Comparison of ENCODE assay signal across 13 cellular contexts in genomic region chr14:56005580-56006053, GRCh38.
DNase-seq lines count a peak whose midpoint lies in the region; ATAC-seq, FAIRE-seq and TF ChIP-seq lines count a peak whose summit lies in the region.
"Had no signal": no experiment of that assay in that cellular context is flagged by ENCODE, and none has a peak within 500 bp of the region (broad histone marks: within the 10 kb centered on the region; RNA-seq: fewer than 3 reads in every experiment).

No MANE protein-coding gene starts in this region.

- H3K79me2 ChIP-seq in Karpas-422 (ENCODE audit: low read length), result no peaks in the 10 kb centered on the region

- H3K36me3 Mint-ChIP-seq in glutamatergic neuron (ENCODE audit: unreplicated experiment), result peaks cover 13% of the 10 kb centered on the region

- no peak overlapping the region for H3K27ac Mint-ChIP-seq in glutamatergic neuron (ENCODE audit: unreplicated experiment)
- H3K27ac Mint-ChIP-seq: activated T-cell treated with anti-CD3 and anti-CD28 coated beads, Interleukin-2, amount 50 U/mL, for 24 hours had no signal

- DNase-seq in GM18507 (ENCODE audit: extremely low spot score, insufficient read length, low read depth) (no peak), Karpas-422 (peak; percentile 40), glutamatergic neuron (peak; percentile 15), small intestine (no peak), middle frontal gyrus (ENCODE audit: extremely low spot score, low spot score) (no peak), HUDEP-2 (lab: John Stamatoyannopoulos, UW; ENCODE audit: unreplicated experiment in 76 of 76) (no peak)
- DNase-seq in activated effector memory CD4-positive, alpha-beta T cell treated with Interleukin-2 at 50 U/mL for 16 hours, result no peak
- DNase-seq: NCI-H2107, T-helper 1 cell had no signal

- H3K4me1 ChIP-seq in Karpas-422 (ENCODE audit: low read length) (peaks cover 10% of the 10 kb centered on the region), small intestine (ENCODE audit: control insufficient read depth in 2 of 2, insufficient read depth in 1 of 2, low read depth in 1 of 2, low read length in 1 of 2) (peaks cover 0 to 2% of the 10 kb centered on the region in 2 donors)

- no peak overlapping the region for H3K4me3 Mint-ChIP-seq in glutamatergic neuron (ENCODE audit: unreplicated experiment)

- H3K4me2 ChIP-seq in Karpas-422 (ENCODE audit: low read depth, low read length, poor library complexity, severe bottlenecking), result no peak overlapping the region

- TF ChIP-seq CTCF in glutamatergic neuron (IDR thresholded peaks at IDR 0.05; ENCODE audit: partially characterized antibody, unreplicated experiment), result no peak

- no peak overlapping the region for H3K9ac ChIP-seq in Karpas-422 (ENCODE audit: low read length)

- H3K4me3 ChIP-seq in Karpas-422 (ENCODE audit: low read length), result no peak overlapping the region
- H3K4me3 ChIP-seq in small intestine (ENCODE audit: low read depth in 1 of 2, low read length in 2 of 2), result no peak overlapping the region
- H3K4me3 ChIP-seq: lung had no signal

- no peak for ATAC-seq in GM18858 (IDR thresholded peaks at IDR 0.05; ENCODE audit: unreplicated experiment)

- WGBS in small intestine, 3 donors, result 54 to 71% (median 60%) methylated on average over 6 of the region's 6 CpGs

- peak; percentile 68 for FAIRE-seq in GM18507 (lab: Jason Lieb, UNC)
- no peak for FAIRE-seq in small intestine (lab: Jason Lieb, UNC)
- FAIRE-seq: endometrium had no signal

- H3K9me2 ChIP-seq in Karpas-422 (replicated peaks; ENCODE audit: insufficient read depth, low read length), result no peaks in the 10 kb centered on the region

- H3K9me3 ChIP-seq in Karpas-422 (ENCODE audit: low read length), result no peaks in the 10 kb centered on the region
- H3K9me3 ChIP-seq in small intestine (ENCODE audit: control insufficient read depth, low read depth), result no peaks in the 10 kb centered on the region

- H2AFZ ChIP-seq in Karpas-422 (ENCODE audit: low read length), result no peak overlapping the region

- H4K20me1 ChIP-seq in Karpas-422 (ENCODE audit: insufficient read depth, low read depth, low read length), result no peaks in the 10 kb centered on the region

- H3K36me3 ChIP-seq in Karpas-422 (ENCODE audit: insufficient read depth, low read length), result no peaks in the 10 kb centered on the region
- H3K36me3 ChIP-seq in small intestine (ENCODE audit: control insufficient read depth in 2 of 2, insufficient read depth in 2 of 2, low read length in 2 of 2), result no peaks in the 10 kb centered on the region

- peaks cover 5% of the 10 kb centered on the region for H3K9me3 Mint-ChIP-seq in glutamatergic neuron (ENCODE audit: unreplicated experiment)

- H3K27me3 ChIP-seq in Karpas-422 (ENCODE audit: low read length), result peaks cover 2% of the 10 kb centered on the region; the same call in 1 of the 2 replicates
- no peaks in the 10 kb centered on the region for H3K27me3 ChIP-seq in small intestine (ENCODE audit: control insufficient read depth in 2 of 2, insufficient read depth in 2 of 2, low read length in 2 of 2)

- peaks cover 17% of the 10 kb centered on the region for H3K4me1 Mint-ChIP-seq in glutamatergic neuron (ENCODE audit: low read depth, unreplicated experiment)

- no peak overlapping the region for H3K27ac ChIP-seq in Karpas-422 (ENCODE audit: low read length)
- peak overlapping the region; percentile 47 to 90 for H3K27ac ChIP-seq in small intestine (ENCODE audit: low read depth in 1 of 2, low read length in 1 of 2)

- peaks cover 2% of the 10 kb centered on the region for H3K27me3 Mint-ChIP-seq in glutamatergic neuron (ENCODE audit: unreplicated experiment)

Comparison
In these comparisons a context has a peak if more than half of its experiments do, and no peak if none do; other contexts are left out.
1. DNase-seq: peak in Karpas-422 (single experiment) and glutamatergic neuron (single experiment); none in GM18507 (single experiment), small intestine (single experiment), middle frontal gyrus (single experiment), activated effector memory CD4-positive, alpha-beta T cell treated with Interleukin-2 at 50 U/mL for 16 hours (single experiment) and HUDEP-2 (0 of 76).